Comparison of ENCODE assay signal across 7 cellular contexts in genomic region chr4:165404080-165404479, GRCh38. TPM values are rescaled to one million over a fixed set of nuclear protein-coding genes. Genes with fewer than 3 reads are reported as not detected.
"Had no signal": no experiment of that assay in that cellular context is flagged by ENCODE, and none has a peak within 500 bp of the region (broad histone marks: within the 10 kb centered on the region; RNA-seq: fewer than 3 reads in every experiment).

No MANE protein-coding gene starts in this region.

- H3K9me3 ChIP-seq: HAP-1 had no signal

- H3K36me3 ChIP-seq: HAP-1 had no signal

- H3K9me3 Mint-ChIP-seq: IgD-negative memory B cell had no signal

- H3K4me1 Mint-ChIP-seq: IgD-negative memory B cell had no signal

- H3K27ac ChIP-seq: GM23248, HL-60 had no signal

- H3K4me1 ChIP-seq: HAP-1 had no signal

- H3K4me3 Mint-ChIP-seq: IgD-negative memory B cell had no signal

- H3K4me3 ChIP-seq: GM23248, HAP-1 had no signal

- H3K9ac ChIP-seq: GM23248 had no signal

- H2AFZ ChIP-seq: GM23248 had no signal

- DNase-seq: GM23248, GOT3, H7, KG1 had no signal

- H3K36me3 Mint-ChIP-seq: IgD-negative memory B cell had no signal

- H3K27ac Mint-ChIP-seq: IgD-negative memory B cell had no signal

RNA-seq across cellular contexts. Expression of gene CPE, which starts 25.3 kb away (rescaled TPM):
- polyA plus RNA-seq: IgD-negative memory B cell had no signal
